Comparison of ENCODE assay signal across 25 cellular contexts in genomic region chr7:148521271-148521670, GRCh38.
DNase-seq lines count a peak whose midpoint lies in the region; ATAC-seq, FAIRE-seq and TF ChIP-seq lines count a peak whose summit lies in the region.
"Had no signal": no experiment of that assay in that cellular context is flagged by ENCODE, and none has a peak within 500 bp of the region (broad histone marks: within the 10 kb centered on the region; RNA-seq: fewer than 3 reads in every experiment).

No MANE protein-coding gene starts in this region.

- 12% methylated on average over 6 of the region's 7 CpGs for WGBS in HepG2 (ENCODE audit: low lambda C conversion rate)
- WGBS in right lobe of liver (ENCODE audit: insufficient coverage, low coverage, low lambda C conversion rate, missing lambda C conversion rate), result 55% methylated on average over 7 of the region's 7 CpGs

- H3K9ac ChIP-seq in HepG2 (ENCODE audit: insufficient read depth, low read depth, low read length), result no peak overlapping the region
- no peak overlapping the region for H3K9ac ChIP-seq in Karpas-422 (ENCODE audit: low read length)
- H3K9ac ChIP-seq: BLaER1 treated with 17β-estradiol and CSF1 and Interleukin-3, amounts not matched to agents 10 nM and 100 nM; KMS-11 had no signal

- TF ChIP-seq CTCF in HepG2 (CRISPR knock-in tag; IDR thresholded peaks at IDR 0.05), result no peak
- TF ChIP-seq CTCF in right lobe of liver (IDR thresholded peaks at IDR 0.05), result no peak

- BruUV-seq in HepG2 (replicated peaks; lab: Mats Ljungman, UMichigan), result no TSS peak

- TF ChIP-seq POLR2A in HepG2 (IDR thresholded peaks at IDR 0.05; ENCODE audit: insufficient read depth in 1 of 2, low read depth in 2 of 2, low read length in 2 of 2) (no peak), right lobe of liver (IDR thresholded peaks at IDR 0.05) (no peak)

- H3K36me3 ChIP-seq in HepG2 (replicated peaks in 1 of 2; ENCODE audit: control insufficient read depth in 1 of 2, insufficient read depth in 2 of 2, low read length in 2 of 2), result no peaks in the 10 kb centered on the region
- H3K36me3 ChIP-seq in right lobe of liver, result no peaks in the 10 kb centered on the region
- no peaks in the 10 kb centered on the region for H3K36me3 ChIP-seq in Karpas-422 (ENCODE audit: insufficient read depth, low read length)
- H3K36me3 ChIP-seq: BLaER1 treated with 17β-estradiol and CSF1 and Interleukin-3, amounts not matched to agents 10 nM and 100 nM; HAP-1; SJSA1 had no signal

- no peak overlapping the region for H2AFZ ChIP-seq in HepG2 (ENCODE audit: low read length)
- peak overlapping the region; percentile 53; the same call in 1 of the 2 replicates for H2AFZ ChIP-seq in Karpas-422 (ENCODE audit: low read length)

- H3K27me3 ChIP-seq in HepG2 (ENCODE audit: control insufficient read depth in 1 of 2, insufficient read depth in 2 of 2, low read length in 2 of 2) (peaks cover 0 to 18% of the 10 kb centered on the region in 2 experiments; a peak in 3 of 5 replicates), right lobe of liver (no peaks in the 10 kb centered on the region), Karpas-422 (ENCODE audit: low read length) (no peaks in the 10 kb centered on the region)
- H3K27me3 ChIP-seq: BLaER1 treated with 17β-estradiol and CSF1 and Interleukin-3, amounts not matched to agents 10 nM and 100 nM had no signal

- H3K4me1 ChIP-seq in HepG2 (ENCODE audit: insufficient read depth, low read length), result peaks cover 14% of the 10 kb centered on the region
- H3K4me1 ChIP-seq in right lobe of liver, result no peaks in the 10 kb centered on the region
- peaks cover 67% of the 10 kb centered on the region for H3K4me1 ChIP-seq in Karpas-422 (ENCODE audit: low read length)
- H3K4me1 ChIP-seq: A549, HAP-1, SJSA1 had no signal

- TF ChIP-seq EP300 in HepG2 (IDR thresholded peaks at IDR 0.05; ENCODE audit: low read depth in 2 of 2, low read length in 2 of 2), result no peak
- TF ChIP-seq EP300 in HepG2 (CRISPR knock-in tag; IDR thresholded peaks at IDR 0.05; ENCODE audit: borderline replicate concordance), result no peak

- H3K79me2 ChIP-seq in HepG2 (ENCODE audit: insufficient read depth, low read length) (no peaks in the 10 kb centered on the region), Karpas-422 (ENCODE audit: low read length) (no peaks in the 10 kb centered on the region)

- POLR2A ChIA-PET in HepG2 (lab: Yijun Ruan, JAX), result no interaction called here

- no peak for FAIRE-seq in HepG2 (lab: Jason Lieb, UNC)
- FAIRE-seq: A549 had no signal

- H3K9me2 ChIP-seq in Karpas-422 (replicated peaks; ENCODE audit: insufficient read depth, low read length), result no peaks in the 10 kb centered on the region

- H3K9me3 ChIP-seq in HepG2 (ENCODE audit: low read length) (no peaks in the 10 kb centered on the region), right lobe of liver (no peaks in the 10 kb centered on the region), Karpas-422 (ENCODE audit: low read length) (no peaks in the 10 kb centered on the region)
- H3K9me3 ChIP-seq: A549, HAP-1, SJSA1 had no signal

- intact Hi-C loops in HepG2 (cut with micrococcal nuclease; ENCODE audit: unreplicated experiment), result no loop called here
- intact Hi-C loops in right lobe of liver (cut with DNase I), result no loop called here

- H4K20me1 ChIP-seq in HepG2 (ENCODE audit: insufficient read depth, low read length) (no peaks in the 10 kb centered on the region), Karpas-422 (ENCODE audit: insufficient read depth, low read depth, low read length) (no peaks in the 10 kb centered on the region)
- H4K20me1 ChIP-seq: BLaER1 treated with 17β-estradiol and CSF1 and Interleukin-3, amounts not matched to agents 10 nM and 100 nM had no signal

- no peak overlapping the region for H3K4me3 ChIP-seq in HepG2 (replicated peaks in 1 of 3; ENCODE audit: insufficient read depth in 1 of 3, low read depth in 2 of 3, low read length in 3 of 3)
- H3K4me3 ChIP-seq in right lobe of liver, result no peak overlapping the region
- no peak overlapping the region for H3K4me3 ChIP-seq in Karpas-422 (ENCODE audit: low read length)
- H3K4me3 ChIP-seq: A549; BLaER1 treated with 17β-estradiol and CSF1 and Interleukin-3, amounts not matched to agents 10 nM and 100 nM; HAP-1; SJSA1 had no signal

- H3K4me2 ChIP-seq in HepG2 (ENCODE audit: low read depth, low read length) (no peak overlapping the region), Karpas-422 (ENCODE audit: low read depth, low read length, poor library complexity, severe bottlenecking) (no peak overlapping the region)
- H3K4me2 ChIP-seq: A549; BLaER1 treated with 17β-estradiol and CSF1 and Interleukin-3, amounts not matched to agents 10 nM and 100 nM; KMS-11 had no signal

- ATAC-seq in HepG2, result no peak
- no peak for ATAC-seq in right lobe of liver
- ATAC-seq in esophagus mucosa, result peak; percentile 44
- no peak for ATAC-seq in HG03469 (IDR thresholded peaks at IDR 0.05; ENCODE audit: unreplicated experiment)
- ATAC-seq: A549 had no signal

- in situ Hi-C loops in HepG2 (cut with HindIII; ENCODE audit: extremely low pct_ligation_motif_present, low pct_unique_long_range_greater_than_20kb), result no loop called here

- DNase-seq in HepG2 (ENCODE audit: low spot score), result no peak
- DNase-seq in right lobe of liver, result no peak
- DNase-seq in Karpas-422, result no peak
- no peak for DNase-seq in T-helper 9 cell
- no peak for DNase-seq in NCI-H2227 treated with DMSO at 0.1 percent for 48 hours (lab: John Stamatoyannopoulos, UW)
- DNase-seq: AML-193; CD4-positive, alpha-beta T cell; DMS79; HFFc6; IMR-90; NCI-H1105; NCI-H1436 treated with DMSO at 0.1 percent for 48 hours; NCI-H187 treated with DMSO at 0.1 percent for 48 hours; NCI-H2107; NCI-H446; NCI-H526; Right ventricle myocardium superior; RPMI8226 had no signal

- H3K27ac ChIP-seq in HepG2 (ENCODE audit: extremely low read length, insufficient read depth, low read length), result no peak overlapping the region
- H3K27ac ChIP-seq in right lobe of liver, result no peak overlapping the region
- H3K27ac ChIP-seq in Karpas-422 (ENCODE audit: low read length), result no peak overlapping the region
- H3K27ac ChIP-seq: A549; BLaER1 treated with 17β-estradiol and CSF1 and Interleukin-3, amounts not matched to agents 10 nM and 100 nM; KMS-11; SJSA1 had no signal

- TF ChIP-seq RAD21 in HepG2 (CRISPR knock-in tag; IDR thresholded peaks at IDR 0.05), result no peak

- CTCF ChIA-PET in HepG2 (lab: Yijun Ruan, JAX; ENCODE audit: low intra/inter-chr PET ratio, low total read pairs), result no interaction called here

TF ChIP-seq in HepG2, 621 proteins besides CTCF, POLR2A, EP300 and RAD21:
- TF ChIP-seq MNT (IDR thresholded peaks at IDR 0.05), result 0 out of 2 replicates have a peak, but pooled peaks have one; percentile 28
- TF ChIP-seq PHB2 (IDR thresholded peaks at IDR 0.05; ENCODE audit: partially characterized antibody), result no peak
